Comparison of ENCODE assay signal across 1 cellular context in genomic region chr5:141691867-141692532, GRCh38.
TF ChIP-seq lines count a peak whose summit lies in the region.

No MANE protein-coding gene starts in this region.

TF ChIP-seq in HEK293, 187 proteins besides CTCF, POLR2A, EP300 and RAD21 (continued from another document):
- TF ChIP-seq ZNF391 (tag by site-specific recombination; IDR thresholded peaks at IDR 0.05; ENCODE audit: borderline replicate concordance, low read depth) = 0 out of 2 replicates have a peak, but pooled peaks have one; percentile 43
- no peak for TF ChIP-seq ZNF184 (tag by site-specific recombination; IDR thresholded peaks at IDR 0.05)
- no peak for TF ChIP-seq PRDM1 (tag by site-specific recombination; IDR thresholded peaks at IDR 0.05)
- no peak for TF ChIP-seq ZSCAN30 (tag by site-specific recombination; IDR thresholded peaks at IDR 0.05)
- TF ChIP-seq PBX3 (CRISPR knock-in tag; IDR thresholded peaks at IDR 0.05) = no peak
- peak; percentile 42; the same call in 1 of the 2 replicates for TF ChIP-seq KLF8 (tag by site-specific recombination; IDR thresholded peaks at IDR 0.05)
- peak; percentile 35; the same call in 1 of the 2 replicates for TF ChIP-seq WT1 (tag by site-specific recombination; IDR thresholded peaks at IDR 0.05)
- no peak for TF ChIP-seq ZBTB1 (tag by site-specific recombination; IDR thresholded peaks at IDR 0.05)
- peak; percentile 81 for TF ChIP-seq ZBTB17 (tag by site-specific recombination; IDR thresholded peaks at IDR 0.05)
- TF ChIP-seq FEZF1 (tag by site-specific recombination; IDR thresholded peaks at IDR 0.05) = no peak
- TF ChIP-seq ZNF112 (tag by site-specific recombination; IDR thresholded peaks at IDR 0.05) = no peak
- TF ChIP-seq ZXDB (tag by site-specific recombination; IDR thresholded peaks at IDR 0.05) = peak; percentile 46; the same call in 1 of the 2 replicates
- TF ChIP-seq ZNF626 (tag by site-specific recombination; IDR thresholded peaks at IDR 0.05) = no peak
- TF ChIP-seq GLI2 (tag by site-specific recombination; IDR thresholded peaks at IDR 0.05; ENCODE audit: borderline replicate concordance, low read depth) = no peak
- TF ChIP-seq ATF2 (tag by site-specific recombination; IDR thresholded peaks at IDR 0.05; ENCODE audit: low read depth) = no peak
- peak; percentile 73 for TF ChIP-seq ZNF2 (tag by site-specific recombination; IDR thresholded peaks at IDR 0.05)
- no peak for TF ChIP-seq SALL2 (tag by site-specific recombination; IDR thresholded peaks at IDR 0.05; ENCODE audit: borderline replicate concordance)
- no peak for TF ChIP-seq RBAK (tag by site-specific recombination; IDR thresholded peaks at IDR 0.05)
- peak; percentile 19 for TF ChIP-seq ZBTB26 (tag by site-specific recombination; optimal IDR thresholded peaks at IDR 0.05)
